26 cellular contexts compared by ENCODE assay signal in genomic region chr21:39668369-39668768, GRCh38. TPM values are rescaled to one million over a fixed set of nuclear protein-coding genes. Genes with fewer than 3 reads are reported as not detected.
"Had no signal": no experiment of that assay in that cellular context is flagged by ENCODE, and none has a peak within 500 bp of the region (broad histone marks: within the 10 kb centered on the region; RNA-seq: fewer than 3 reads in every experiment).

No MANE protein-coding gene starts in this region.

- H3K9ac ChIP-seq: parathyroid adenoma had no signal

- H3K27me3 ChIP-seq: colonic mucosa, gastrocnemius medialis, suprapubic skin, transverse colon had no signal

- H3K4me2 ChIP-seq: smooth muscle cell had no signal

- H3K4me3 ChIP-seq: colonic mucosa, gastrocnemius medialis, lower lobe of right lung, smooth muscle cell, suprapubic skin, transverse colon had no signal

- H3K36me3 Mint-ChIP-seq: natural killer cell; stimulated activated memory B cell treated with anti-CD40 and anti-IgM and Interleukin-4, amounts not matched to agents 10 μg/mL and 1 μg/mL and 100 μg/mL, for 72 hours had no signal

- H3K4me3 Mint-ChIP-seq: dendritic cell treated with granulocyte-macrophage colony-stimulating factor and Interleukin-4, amounts not matched to agents 40 ng/mL and 50 ng/mL, for 4 days; endodermal cell; natural killer cell; stimulated activated memory B cell treated with anti-CD40 and anti-IgM and Interleukin-4, amounts not matched to agents 10 μg/mL and 1 μg/mL and 100 μg/mL, for 72 hours; stimulated activated naive CD8-positive, alpha-beta T cell treated with anti-CD3 and anti-CD28 coated beads, Interleukin-15, Interleukin-2, amounts not matched to agents 100 ng/mL and 50 ng/mL, for 24 hours had no signal

- H3K9me3 Mint-ChIP-seq: dendritic cell treated with granulocyte-macrophage colony-stimulating factor and Interleukin-4, amounts not matched to agents 40 ng/mL and 50 ng/mL, for 4 days; endodermal cell; natural killer cell; stimulated activated memory B cell treated with anti-CD40 and anti-IgM and Interleukin-4, amounts not matched to agents 10 μg/mL and 1 μg/mL and 100 μg/mL, for 72 hours; stimulated activated naive CD8-positive, alpha-beta T cell treated with anti-CD3 and anti-CD28 coated beads, Interleukin-15, Interleukin-2, amounts not matched to agents 100 ng/mL and 50 ng/mL, for 24 hours had no signal

- ATAC-seq: esophagus mucosa; gastrocnemius medialis; left ventricle myocardium superior; lower lobe of right lung; natural killer cell; sciatic nerve; stimulated activated memory B cell treated with anti-CD40 and anti-IgM and Interleukin-4, amounts not matched to agents 10 μg/mL and 1 μg/mL and 100 μg/mL, for 72 hours had no signal

- H3K4me1 ChIP-seq: colonic mucosa, gastrocnemius medialis, lower lobe of right lung, parathyroid adenoma, suprapubic skin had no signal

- DNase-seq: effector CD8-positive, alpha-beta T cell; foreskin fibroblast; gastrocnemius medialis; left ventricle myocardium superior; lower lobe of right lung; natural killer cell; occipital lobe; stimulated activated CD4-positive, alpha-beta T cell treated with anti-CD3 and anti-CD28 coated beads, Interleukin-12 subunit alpha, Interleukin-12 subunit beta, amount 100 ng/mL, for 4 hours; stimulated activated CD4-positive, alpha-beta T cell treated with anti-CD3 and anti-CD28 coated beads, Interleukin-1b, Interleukin-23, amount 100 ng/mL, for 48 hours; stimulated activated CD4-positive, alpha-beta T cell treated with anti-CD3 and anti-CD28 coated beads, Interleukin-4, amount 100 ng/mL, for 24 hours; transverse colon had no signal

- H3K27ac ChIP-seq: colonic mucosa, epithelial cell of prostate, gastrocnemius medialis, lower lobe of right lung, parathyroid adenoma, transverse colon had no signal

- H3K36me3 ChIP-seq: colonic mucosa, gastrocnemius medialis, lower lobe of right lung, suprapubic skin, transverse colon had no signal

- FAIRE-seq: keratinocyte had no signal

- H3K27ac Mint-ChIP-seq: dendritic cell treated with granulocyte-macrophage colony-stimulating factor and Interleukin-4, amounts not matched to agents 40 ng/mL and 50 ng/mL, for 4 days; endodermal cell; natural killer cell; progenitor cell of endocrine pancreas; stimulated activated memory B cell treated with anti-CD40 and anti-IgM and Interleukin-4, amounts not matched to agents 10 μg/mL and 1 μg/mL and 100 μg/mL, for 72 hours; stimulated activated naive CD8-positive, alpha-beta T cell treated with anti-CD3 and anti-CD28 coated beads, Interleukin-15, Interleukin-2, amounts not matched to agents 100 ng/mL and 50 ng/mL, for 24 hours had no signal

- H3K4me1 Mint-ChIP-seq: natural killer cell; stimulated activated memory B cell treated with anti-CD40 and anti-IgM and Interleukin-4, amounts not matched to agents 10 μg/mL and 1 μg/mL and 100 μg/mL, for 72 hours had no signal

- H3K27me3 Mint-ChIP-seq: dendritic cell treated with granulocyte-macrophage colony-stimulating factor and Interleukin-4, amounts not matched to agents 40 ng/mL and 50 ng/mL, for 4 days; stimulated activated naive CD8-positive, alpha-beta T cell treated with anti-CD3 and anti-CD28 coated beads, Interleukin-15, Interleukin-2, amounts not matched to agents 100 ng/mL and 50 ng/mL, for 24 hours had no signal

- H3K79me2 ChIP-seq: parathyroid adenoma had no signal

- H2AFZ ChIP-seq: parathyroid adenoma had no signal

- H3K9me3 ChIP-seq: colonic mucosa, gastrocnemius medialis, lower lobe of right lung, suprapubic skin, transverse colon had no signal

RNA-seq across cellular contexts. Expression of gene B3GALT5, which starts 55.6 kb away (rescaled TPM):
- total RNA-seq: chondrocyte, mononuclear cell, sciatic nerve had no signal
- polyA plus RNA-seq: keratinocyte had no signal
